ENCODE assay signal across 14 cellular contexts in genomic region chr19:51448011-51448744, GRCh38. TPM values are rescaled to one million over a fixed set of nuclear protein-coding genes. Genes with fewer than 3 reads are reported as not detected.
DNase-seq lines count a peak whose midpoint lies in the region; ATAC-seq and TF ChIP-seq lines count a peak whose summit lies in the region.
"Had no signal": no experiment of that assay in that cellular context is flagged by ENCODE, and none has a peak within 500 bp of the region (broad histone marks: within the 10 kb centered on the region; RNA-seq: fewer than 3 reads in every experiment).

No MANE protein-coding gene starts in this region.

- H3K36me3 ChIP-seq in spleen (no peaks in the 10 kb centered on the region), A673 (ENCODE audit: insufficient read depth, low read length, poor library complexity, severe bottlenecking) (no peaks in the 10 kb centered on the region), heart left ventricle (no peaks in the 10 kb centered on the region)
- H3K36me3 ChIP-seq: pancreas, upper lobe of left lung had no signal

- H3K27ac ChIP-seq in spleen (peak overlapping the region in 1 of 8 donors; percentile 19), A673 (ENCODE audit: low read depth, low read length, poor library complexity, severe bottlenecking) (no peak overlapping the region), heart left ventricle (no peak overlapping the region)
- H3K27ac ChIP-seq: KMS-11, pancreas, upper lobe of left lung had no signal

- POLR2A ChIA-PET in A673 (lab: Charles Lee; ENCODE audit: low non-redundant PET): no interaction called here

- H3K4me3 Mint-ChIP-seq in activated T-cell treated with anti-CD3 and anti-CD28 coated beads, Interleukin-2, amount 50 U/mL, for 72 hours: peak overlapping the region; percentile 71 to 72
- peak overlapping the region; percentile 76 to 87 for H3K4me3 Mint-ChIP-seq in stimulated activated naive CD8-positive, alpha-beta T cell treated with anti-CD3 and anti-CD28 coated beads, Interleukin-15, amount 100 ng/mL, for 72 hours

- intact Hi-C loops in spleen (cut with DNase I; ENCODE audit: low total_unique reads) (no loop called here), A673 (cut with micrococcal nuclease; ENCODE audit: unreplicated experiment) (no loop called here), heart left ventricle (cut with DNase I) (no loop called here)

- H3K4me3 ChIP-seq in spleen: peak overlapping the region in 1 of 8 donors; percentile 6
- no peak overlapping the region for H3K4me3 ChIP-seq in A673 (ENCODE audit: low read depth, low read length, poor library complexity, severe bottlenecking)
- H3K4me3 ChIP-seq in heart left ventricle: no peak overlapping the region
- H3K4me3 ChIP-seq: pancreas, upper lobe of left lung had no signal

- peaks cover 23 to 32% of the 10 kb centered on the region in 2 donors for H3K36me3 Mint-ChIP-seq in activated T-cell treated with anti-CD3 and anti-CD28 coated beads, Interleukin-2, amount 50 U/mL, for 72 hours (ENCODE audit: insufficient read depth in 2 of 2)

- BruUV-seq in A673 (replicated peaks; lab: Mats Ljungman, UMichigan): no TSS peak

- H3K9me3 ChIP-seq in spleen (peaks cover 0 to 16% (median 2%) of the 10 kb centered on the region in 8 donors), A673 (ENCODE audit: low read depth, low read length, poor library complexity, severe bottlenecking) (no peaks in the 10 kb centered on the region), heart left ventricle (no peaks in the 10 kb centered on the region)
- H3K9me3 ChIP-seq: pancreas, upper lobe of left lung had no signal

- CTCF ChIA-PET in A673 (lab: Charles Lee): no interaction called here

- H3K9me3 Mint-ChIP-seq in activated T-cell treated with anti-CD3 and anti-CD28 coated beads, Interleukin-2, amount 50 U/mL, for 72 hours: peaks cover 8 to 16% of the 10 kb centered on the region in 2 donors
- peaks cover 18 to 21% of the 10 kb centered on the region in 2 donors for H3K9me3 Mint-ChIP-seq in stimulated activated naive CD8-positive, alpha-beta T cell treated with anti-CD3 and anti-CD28 coated beads, Interleukin-15, amount 100 ng/mL, for 72 hours

- WGBS in spleen, 5 donors: 42 to 57% (median 52%) methylated on average over 16 of the region's 16 CpGs
- WGBS in heart left ventricle, 4 donors: 71 to 74% (median 73%) methylated on average over 16 of the region's 16 CpGs

- TF ChIP-seq POLR2A in spleen (IDR thresholded peaks at IDR 0.05): no peak
- TF ChIP-seq POLR2A in heart left ventricle (IDR thresholded peaks at IDR 0.05): no peak

- TF ChIP-seq CTCF in spleen (IDR thresholded peaks at IDR 0.05 in 8 of 11, conservative IDR thresholded peaks at IDR 0.05 in 3 of 11): no peak
- no peak for TF ChIP-seq CTCF in A673 (conservative IDR thresholded peaks at IDR 0.05; ENCODE audit: low read depth, low read length)
- no peak for TF ChIP-seq CTCF in heart left ventricle (IDR thresholded peaks at IDR 0.05)

- H3K27me3 ChIP-seq in spleen (replicated peaks in 1 of 7): peaks cover 0 to 35% (median 0%) of the 10 kb centered on the region in 7 donors
- peaks cover 37% of the 10 kb centered on the region for H3K27me3 ChIP-seq in A673 (replicated peaks; ENCODE audit: insufficient read depth, low read depth, low read length, poor library complexity)
- peaks cover 0 to 12% (median 0%) of the 10 kb centered on the region in 9 donors for H3K27me3 ChIP-seq in heart left ventricle
- H3K27me3 ChIP-seq: pancreas, upper lobe of left lung had no signal

- H3K27me3 Mint-ChIP-seq in activated T-cell treated with anti-CD3 and anti-CD28 coated beads, Interleukin-2, amount 50 U/mL, for 72 hours (ENCODE audit: low read depth): no peaks in the 10 kb centered on the region
- peaks cover 37% of the 10 kb centered on the region for H3K27me3 Mint-ChIP-seq in stimulated activated naive CD8-positive, alpha-beta T cell treated with anti-CD3 and anti-CD28 coated beads, Interleukin-15, amount 100 ng/mL, for 72 hours

- peak; percentile 91 to 93 for ATAC-seq in activated T-cell treated with anti-CD3 and anti-CD28 coated beads, Interleukin-2, amount 50 U/mL, for 72 hours (replicated peaks in 1 of 2)
- ATAC-seq in stimulated activated naive CD8-positive, alpha-beta T cell treated with anti-CD3 and anti-CD28 coated beads, Interleukin-15, amount 100 ng/mL, for 72 hours: peak; percentile 90
- no peak for ATAC-seq in heart left ventricle
- ATAC-seq: pancreas had no signal

- DNase-seq in activated gamma-delta T cell treated with anti-CD3 and anti-CD28 coated beads, Interleukin-2, amount 50 U/mL, for 16 hours (ENCODE audit: low read depth): peak; percentile 35
- no peak for DNase-seq in activated gamma-delta T cell (lab: John Stamatoyannopoulos, UW)
- peak; percentile 51 to 60 for DNase-seq in activated T-cell treated with anti-CD3 and anti-CD28 coated beads, Interleukin-2, amount 50 U/mL, for 72 hours
- peak; percentile 39 for DNase-seq in spleen
- DNase-seq in stimulated activated naive CD8-positive, alpha-beta T cell treated with anti-CD3 and anti-CD28 coated beads, Interleukin-15, amount 100 ng/mL, for 72 hours: peak; percentile 15 to 57
- no peak for DNase-seq in NAMALWA (ENCODE audit: low spot score)
- DNase-seq in A673 (ENCODE audit: low spot score): no peak
- DNase-seq in heart left ventricle: no peak
- DNase-seq: ACHN, HCEC 1CT, mesenchymal stem cell, pancreas, upper lobe of left lung had no signal

- H3K4me1 Mint-ChIP-seq in activated T-cell treated with anti-CD3 and anti-CD28 coated beads, Interleukin-2, amount 50 U/mL, for 72 hours (ENCODE audit: low read depth): peaks cover 61% of the 10 kb centered on the region
- H3K4me1 Mint-ChIP-seq in stimulated activated naive CD8-positive, alpha-beta T cell treated with anti-CD3 and anti-CD28 coated beads, Interleukin-15, amount 100 ng/mL, for 72 hours: peaks cover 44% of the 10 kb centered on the region

- H3K4me1 ChIP-seq in spleen: peaks cover 0 to 14% (median 0%) of the 10 kb centered on the region in 6 donors
- no peaks in the 10 kb centered on the region for H3K4me1 ChIP-seq in A673 (ENCODE audit: insufficient read depth, low read length, poor library complexity, severe bottlenecking)
- no peaks in the 10 kb centered on the region for H3K4me1 ChIP-seq in heart left ventricle
- H3K4me1 ChIP-seq: pancreas, upper lobe of left lung had no signal

- H3K27ac Mint-ChIP-seq in activated T-cell treated with anti-CD3 and anti-CD28 coated beads, Interleukin-2, amount 50 U/mL, for 72 hours: peak overlapping the region; percentile 69
- peak overlapping the region; percentile 3 to 13 for H3K27ac Mint-ChIP-seq in stimulated activated naive CD8-positive, alpha-beta T cell treated with anti-CD3 and anti-CD28 coated beads, Interleukin-15, amount 100 ng/mL, for 72 hours

RNA-seq across cellular contexts. Expression of gene SIGLEC8, which starts 10.1 kb away (rescaled TPM):
- total RNA-seq in activated T-cell treated with anti-CD3 and anti-CD28 coated beads, Interleukin-2, amount 50 U/mL, for 72 hours: not detected
- total RNA-seq in spleen: 10 to 100 TPM in 4 of 7 donors, 1 to 10 TPM in 3; 2.2 to 39.3 (median 10.1) TPM
- polyA plus RNA-seq in spleen: 1 to 10 TPM; 1.1 to 5.1 (median 3.5) TPM
- not detected in 2 replicates for total RNA-seq in A673 (2021)
- total RNA-seq in heart left ventricle: under 1 TPM in 2 of 9 donors, not detected in 7; 0.12 to 0.48 TPM
- polyA plus RNA-seq in heart left ventricle: not detected

RNA-seq across cellular contexts. Expression of gene CEACAM18, which starts 30.2 kb away (rescaled TPM):
- total RNA-seq in activated T-cell treated with anti-CD3 and anti-CD28 coated beads, Interleukin-2, amount 50 U/mL, for 72 hours: not detected
- not detected for total RNA-seq in spleen
- not detected for polyA plus RNA-seq in spleen
- not detected in 2 replicates for total RNA-seq in A673 (2021)
- not detected for total RNA-seq in heart left ventricle
- polyA plus RNA-seq in heart left ventricle: not detected
- total RNA-seq: pancreas, upper lobe of left lung had no signal
- polyA plus RNA-seq: pancreas had no signal

RNA-seq across cellular contexts. Expression of gene SIGLEC10, which starts 30.7 kb away (rescaled TPM):
- total RNA-seq in activated T-cell treated with anti-CD3 and anti-CD28 coated beads, Interleukin-2, amount 50 U/mL, for 72 hours: 1 to 10 TPM in 1 of 2 donors, under 1 TPM in 1; 0.38 to 1.4 TPM
- total RNA-seq in spleen (100 to 1,000 TPM in 4 of 7 donors, 10 to 100 TPM in 3; 68.9 to 155 (median 102) TPM), A673 (2021) (not detected in 2 replicates), heart left ventricle (1 to 10 TPM in 4 of 9 donors, under 1 TPM in 5; 0.18 to 7.5 (median 0.58) TPM)
- polyA plus RNA-seq in spleen (10 to 100 TPM; 38.0 to 47.3 (median 41.2) TPM), heart left ventricle (1 to 10 TPM in 1 of 2 donors, under 1 TPM in 1; 0.08 to 1.7 TPM)

RNA-seq across cellular contexts. Expression of gene SIGLEC12, which starts 53.4 kb away (rescaled TPM):
- 1 to 10 TPM; 1.0 to 1.6 TPM for total RNA-seq in activated T-cell treated with anti-CD3 and anti-CD28 coated beads, Interleukin-2, amount 50 U/mL, for 72 hours
- 10 to 100 TPM in 3 of 7 donors, 1 to 10 TPM in 4; 4.0 to 65.1 (median 7.0) TPM for total RNA-seq in spleen
- 1 to 10 TPM; 2.0 to 5.3 (median 2.4) TPM for polyA plus RNA-seq in spleen
- not detected in 2 replicates for total RNA-seq in A673 (2021)
- total RNA-seq in heart left ventricle: under 1 TPM in 4 of 9 donors, not detected in 5; 0.20 to 0.43 (median 0.24) TPM
- under 1 TPM in 1 of 2 donors, not detected in 1; 0.15 TPM for polyA plus RNA-seq in heart left ventricle
- polyA plus RNA-seq: pancreas had no signal

RNA-seq across cellular contexts. Expression of gene C19orf84, which starts 57.8 kb away (rescaled TPM):
- under 1 TPM; 0.23 to 0.26 TPM for total RNA-seq in activated T-cell treated with anti-CD3 and anti-CD28 coated beads, Interleukin-2, amount 50 U/mL, for 72 hours
- total RNA-seq in spleen: 1 to 10 TPM in 1 of 7 donors, under 1 TPM in 2, not detected in 4; 0.20 to 2.4 (median 0.28) TPM
- polyA plus RNA-seq in spleen: under 1 TPM; 0.13 to 0.23 (median 0.19) TPM
- total RNA-seq in A673 (2021): not detected in 2 replicates
- total RNA-seq in heart left ventricle: not detected
- not detected for polyA plus RNA-seq in heart left ventricle
- total RNA-seq: pancreas had no signal
- polyA plus RNA-seq: pancreas had no signal

Comparison
In these comparisons a context has a peak if more than half of its experiments do, and no peak if none do; other contexts are left out.
1. DNase-seq: peak in activated gamma-delta T cell treated with anti-CD3 and anti-CD28 coated beads, Interleukin-2, amount 50 U/mL, for 16 hours (single experiment), activated T-cell treated with anti-CD3 and anti-CD28 coated beads, Interleukin-2, amount 50 U/mL, for 72 hours (2 of 2), spleen (single experiment) and stimulated activated naive CD8-positive, alpha-beta T cell treated with anti-CD3 and anti-CD28 coated beads, Interleukin-15, amount 100 ng/mL, for 72 hours (2 of 2); none in activated gamma-delta T cell (single experiment), NAMALWA (single experiment), A673 (single experiment) and heart left ventricle (0 of 5).
2. ATAC-seq: peak in activated T-cell treated with anti-CD3 and anti-CD28 coated beads, Interleukin-2, amount 50 U/mL, for 72 hours (2 of 2) and stimulated activated naive CD8-positive, alpha-beta T cell treated with anti-CD3 and anti-CD28 coated beads, Interleukin-15, amount 100 ng/mL, for 72 hours (single experiment); none in heart left ventricle (0 of 4).
3. RNA of gene SIGLEC10, which starts 30.7 kb away (total RNA-seq): 68.9 to 155 TPM in spleen; 0.38 to 1.4 TPM in activated T-cell treated with anti-CD3 and anti-CD28 coated beads, Interleukin-2, amount 50 U/mL, for 72 hours, 0.18 to 7.5 TPM in heart left ventricle and not detected in A673; every median in the first group is over 4 times any median in the second.